In the genomic region with DNA sequence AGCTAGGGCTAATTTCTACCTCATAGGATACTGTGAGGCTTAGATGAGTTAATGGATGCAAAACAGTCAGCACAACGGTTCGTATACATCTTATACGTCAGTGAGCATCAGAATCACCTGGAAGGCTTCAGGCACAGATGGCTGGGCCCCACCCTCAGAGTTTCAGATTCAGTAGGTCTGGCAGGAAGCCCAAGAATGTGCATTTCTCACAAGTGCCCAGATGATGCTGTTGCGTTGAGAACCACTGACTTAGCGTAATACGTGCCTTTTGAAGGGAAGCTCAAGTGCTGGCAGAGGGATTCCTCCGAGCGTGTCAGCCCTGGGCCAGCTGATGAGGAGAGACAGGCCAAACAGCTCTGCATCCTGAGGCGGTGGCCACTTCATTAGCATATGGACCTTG, we compare ENCODE assay signal across 11 cellular contexts.
A peak's percentile ranks its signal among the peaks of the same experiment; 100 is the strongest.
DNase-seq lines count a peak whose midpoint lies in the region; ATAC-seq lines count a peak whose summit lies in the region.
"Had no signal": no experiment of that assay in that cellular context is flagged by ENCODE, and none has a peak within 500 bp of the region (broad histone marks: within the 10 kb centered on the region; RNA-seq: fewer than 3 reads in every experiment).

No MANE protein-coding gene starts in this region.

- DNase-seq in H4 (ENCODE audit: low spot score) (peak; percentile 64), glomerular visceral epithelial cell (ENCODE audit: extremely low spot score) (peak; percentile 8), NOMO-1 treated with DMSO at 0.1 percent for 48 hours (lab: John Stamatoyannopoulos, UW; ENCODE audit: unreplicated experiment) (no peak)
- no peak for DNase-seq in activated naive CD4-positive, alpha-beta T cell treated with anti-CD3 and anti-CD28 coated beads, Interleukin-2, amount 50 U/mL, for 16 hours
- DNase-seq: mammary epithelial cell, NCI-H1930, Right ventricle myocardium superior, trophoblast cell had no signal

- ATAC-seq in GM18867 (IDR thresholded peaks at IDR 0.05; ENCODE audit: unreplicated experiment) (peak; percentile 95), HG03521 (IDR thresholded peaks at IDR 0.05; ENCODE audit: unreplicated experiment) (peak; percentile 74), GM18873 (IDR thresholded peaks at IDR 0.05; ENCODE audit: low FRiP score, unreplicated experiment) (no peak)

Comparison
In these comparisons a context has a peak if more than half of its experiments do, and no peak if none do; other contexts are left out.
1. DNase-seq: peak in H4 (single experiment) and glomerular visceral epithelial cell (single experiment); none in activated naive CD4-positive, alpha-beta T cell treated with anti-CD3 and anti-CD28 coated beads, Interleukin-2, amount 50 U/mL, for 16 hours (single experiment) and NOMO-1 treated with DMSO at 0.1 percent for 48 hours (single experiment).